In the genomic region with DNA sequence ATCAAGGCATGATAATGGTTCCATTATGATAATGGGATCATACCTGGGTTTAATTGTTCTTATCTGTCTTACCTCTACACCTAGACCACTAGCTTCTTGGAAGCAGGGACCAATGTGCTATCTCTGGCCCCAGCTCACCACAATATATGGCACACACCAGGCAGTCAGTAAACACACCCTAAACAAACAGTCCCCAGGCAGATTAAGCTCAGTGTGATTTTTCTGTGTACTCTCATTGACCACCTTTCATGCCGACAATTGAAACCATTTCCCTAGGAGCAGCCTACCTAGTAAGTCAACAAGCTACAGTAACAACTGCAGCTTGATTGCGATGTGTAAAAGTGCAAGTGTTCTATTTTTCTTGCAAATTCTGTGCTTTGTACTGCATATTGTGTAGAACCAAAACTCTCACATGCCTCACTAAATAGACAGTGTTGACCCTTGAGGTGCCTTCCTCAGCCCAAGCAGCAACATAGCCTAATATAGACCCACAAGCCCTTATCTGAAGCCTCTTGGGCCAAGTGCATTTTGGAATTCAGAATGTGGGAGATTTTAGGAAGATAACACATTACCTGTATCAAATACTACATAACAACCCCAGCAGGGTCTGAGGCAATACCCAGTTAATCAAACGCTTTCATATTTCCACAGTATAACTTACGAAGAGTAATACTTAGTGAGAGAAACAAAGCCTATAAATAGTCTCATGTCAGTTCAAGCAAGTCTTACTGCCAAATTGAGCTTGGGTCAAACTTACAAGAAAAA, we compare ENCODE assay signal across 20 cellular contexts. TPM values are rescaled to one million over a fixed set of nuclear protein-coding genes. Genes with fewer than 3 reads are reported as not detected.
DNase-seq lines count a peak whose midpoint lies in the region; ATAC-seq and TF ChIP-seq lines count a peak whose summit lies in the region.
"Had no signal": no experiment of that assay in that cellular context is flagged by ENCODE, and none has a peak within 500 bp of the region (broad histone marks: within the 10 kb centered on the region; RNA-seq: fewer than 3 reads in every experiment).

No MANE protein-coding gene starts in this region.

- H3K4me1 ChIP-seq in gastrocnemius medialis (peaks cover 20 to 27% of the 10 kb centered on the region in 2 donors), upper lobe of left lung (peaks cover 0 to 17% (median 12%) of the 10 kb centered on the region in 4 donors)
- H3K4me1 ChIP-seq: foreskin keratinocyte, SJCRH30 had no signal

- 87 to 91% methylated on average over 4 of the region's 4 CpGs for WGBS in upper lobe of left lung, 2 donors

- intact Hi-C loops in Right ventricle myocardium superior (cut with DNase I), result no loop called here
- intact Hi-C loops in gastrocnemius medialis (cut with DNase I; ENCODE audit: low total_unique reads), result no loop called here

- in situ Hi-C loops in gastrocnemius medialis (cut with MboI; ENCODE audit: low sequenced_read_pairs in 4 of 4), result no loop called here

- no peak for TF ChIP-seq POLR2A in gastrocnemius medialis (IDR thresholded peaks at IDR 0.05)
- no peak for TF ChIP-seq POLR2A in upper lobe of left lung (IDR thresholded peaks at IDR 0.05)

- no peak for TF ChIP-seq CTCF in gastrocnemius medialis (IDR thresholded peaks at IDR 0.05 in 4 of 5, conservative IDR thresholded peaks at IDR 0.05 in 1 of 5)
- TF ChIP-seq CTCF in upper lobe of left lung (IDR thresholded peaks at IDR 0.05), result no peak

- H3K36me3 ChIP-seq in gastrocnemius medialis (no peaks in the 10 kb centered on the region), upper lobe of left lung (no peaks in the 10 kb centered on the region)

- H3K9me3 ChIP-seq in gastrocnemius medialis (no peaks in the 10 kb centered on the region), upper lobe of left lung (peaks cover 0 to 5% (median 0%) of the 10 kb centered on the region in 4 donors)
- H3K9me3 ChIP-seq: SJCRH30 had no signal

- TF ChIP-seq EP300 in upper lobe of left lung (IDR thresholded peaks at IDR 0.05), result no peak

- ATAC-seq in Right ventricle myocardium superior (ENCODE audit: poor library complexity) (peak; percentile 73), gastrocnemius medialis (no peak), upper lobe of left lung (ENCODE audit: low FRiP score in 2 of 2) (no peak)
- ATAC-seq: effector memory CD8-positive, alpha-beta T cell; esophagus mucosa; foreskin keratinocyte; natural killer cell; stimulated activated effector memory CD8-positive, alpha-beta T cell treated with anti-CD3 and anti-CD28 coated beads, Interleukin-12 subunit alpha, Interleukin-12 subunit beta, amount 100 ng/mL, for 72 hours; T-cell had no signal

- H3K27me3 ChIP-seq in gastrocnemius medialis (no peaks in the 10 kb centered on the region), upper lobe of left lung (no peaks in the 10 kb centered on the region)
- H3K27me3 ChIP-seq: foreskin keratinocyte, hepatocyte, SJCRH30, spleen had no signal

- H3K4me3 ChIP-seq in gastrocnemius medialis (no peak overlapping the region), upper lobe of left lung (no peak overlapping the region)
- H3K4me3 ChIP-seq: hepatocyte, SJCRH30, spleen had no signal

- DNase-seq in NCI-H1417 (lab: John Stamatoyannopoulos, UW), result peak in 2 of 3 experiments; percentile 44 to 83
- peak; percentile 74 for DNase-seq in NCI-H345 (lab: John Stamatoyannopoulos, UW)
- no peak for DNase-seq in Right ventricle myocardium superior
- no peak for DNase-seq in gastrocnemius medialis
- DNase-seq in activated CD4-positive, alpha-beta T cell treated with anti-CD3 and anti-CD28 coated beads, Interleukin-2, amount 50 U/mL, for 48 hours, result no peak
- no peak for DNase-seq in GOT3 (lab: John Stamatoyannopoulos, UW)
- no peak for DNase-seq in upper lobe of left lung
- DNase-seq: activated CD4-positive, CD25-positive, alpha-beta regulatory T cell treated with anti-CD3 and anti-CD28 coated beads, Interleukin-2, amount 50 U/mL, for 72 hours; activated gamma-delta T cell; effector memory CD8-positive, alpha-beta T cell; foreskin keratinocyte; natural killer cell; NCI-H1436; SJCRH30; spleen; stimulated activated CD4-positive, alpha-beta T cell treated with anti-CD3 and anti-CD28 coated beads, Interleukin-2, amount 100 ng/mL, for 48 hours; T-cell had no signal

- H3K27ac ChIP-seq in gastrocnemius medialis (peak overlapping the region in 3 of 4 donors; percentile 1 to 40 (median 6)), upper lobe of left lung (no peak overlapping the region)
- H3K27ac ChIP-seq: foreskin keratinocyte, hepatocyte, SJCRH30, spleen had no signal

RNA-seq across cellular contexts. Expression of gene INPP5B, which starts 32.0 kb away (rescaled TPM):
- total RNA-seq in Right ventricle myocardium superior (8.7 TPM), gastrocnemius medialis (10 to 100 TPM in 2 of 4 donors, 1 to 10 TPM in 2; 6.8 to 13.4 (median 10.1) TPM), upper lobe of left lung (100 to 1,000 TPM in 1 of 6 donors, 10 to 100 TPM in 5; 25.8 to 201 (median 44.1) TPM)

RNA-seq across cellular contexts. Expression of gene MTF1, which starts 55.5 kb away (rescaled TPM):
- total RNA-seq in Right ventricle myocardium superior (12.5 TPM), gastrocnemius medialis (1 to 10 TPM; 4.0 to 9.4 (median 6.4) TPM), upper lobe of left lung (10 to 100 TPM in 3 of 6 donors, 1 to 10 TPM in 3; 5.2 to 27.4 (median 8.7) TPM)

Comparison
In these comparisons a context has a peak if more than half of its experiments do, and no peak if none do; other contexts are left out.
1. DNase-seq: peak in NCI-H1417 (2 of 3) and NCI-H345 (single experiment); none in Right ventricle myocardium superior (single experiment), gastrocnemius medialis (0 of 2), activated CD4-positive, alpha-beta T cell treated with anti-CD3 and anti-CD28 coated beads, Interleukin-2, amount 50 U/mL, for 48 hours (0 of 2), GOT3 (single experiment) and upper lobe of left lung (0 of 2).
2. H3K27ac ChIP-seq: peak in gastrocnemius medialis (3 of 4); none in upper lobe of left lung (0 of 4).